ENCODE assay signal across 27 cellular contexts in the genomic region with DNA sequence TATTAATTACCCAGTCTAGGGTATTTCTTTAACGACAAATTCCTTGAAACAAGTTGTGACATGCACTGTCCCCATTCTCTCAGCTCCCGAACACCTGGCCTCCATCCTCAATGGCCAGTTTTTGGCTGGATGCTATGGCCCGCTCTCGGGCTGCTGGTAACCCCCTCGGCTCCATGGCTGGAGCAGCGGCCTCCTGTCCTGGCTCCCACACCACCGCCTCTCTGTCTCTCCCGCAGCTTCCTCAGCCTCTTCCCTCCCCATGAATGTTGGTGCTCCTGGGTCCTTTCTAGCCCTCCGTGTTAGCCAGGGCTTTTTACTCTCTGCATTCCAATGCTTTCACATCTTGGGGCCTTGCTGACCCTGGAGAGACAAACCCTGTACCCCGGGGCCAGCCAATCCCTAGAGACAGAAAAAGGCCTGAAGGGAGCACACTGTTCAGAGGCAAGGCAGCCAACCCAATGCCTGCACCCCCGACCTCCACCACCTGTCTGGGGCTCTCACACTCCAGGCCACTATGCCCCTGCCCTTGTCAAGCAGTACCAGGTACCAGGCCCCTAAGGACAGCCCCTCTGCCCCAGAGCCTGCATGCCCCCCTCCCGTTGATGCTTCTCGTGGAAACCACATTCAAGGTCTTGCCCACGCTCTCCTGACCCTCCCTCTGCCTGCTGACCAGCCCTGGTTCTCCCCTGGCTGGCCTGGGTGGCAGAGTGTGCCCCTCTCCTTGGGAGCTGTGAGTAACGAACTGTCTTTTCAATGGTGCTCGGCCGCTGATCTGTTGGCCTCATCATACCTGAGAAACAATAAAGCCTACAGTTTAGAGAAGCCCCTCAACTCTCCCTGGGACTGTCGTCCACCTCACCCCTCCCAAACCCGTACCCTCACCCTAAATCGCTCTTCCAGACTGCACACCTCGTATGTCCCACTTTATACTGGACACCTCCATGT.
DNase-seq lines count a peak whose midpoint lies in the region; ATAC-seq and TF ChIP-seq lines count a peak whose summit lies in the region.
"Had no signal": no experiment of that assay in that cellular context is flagged by ENCODE, and none has a peak within 500 bp of the region (broad histone marks: within the 10 kb centered on the region; RNA-seq: fewer than 3 reads in every experiment).

No MANE protein-coding gene starts in this region.

- H3K27ac ChIP-seq in CD4-positive, alpha-beta memory T cell (ENCODE audit: low read depth, low read length) = no peak overlapping the region
- H3K27ac ChIP-seq in GM23338 (ENCODE audit: low read depth) = no peak overlapping the region
- H3K27ac ChIP-seq: left lung, psoas muscle, upper lobe of left lung had no signal

- no peak overlapping the region for H2AFZ ChIP-seq in GM23338

- TF ChIP-seq CTCF in GM23338 (conservative IDR thresholded peaks at IDR 0.05; ENCODE audit: low read depth in 2 of 2) = no peak

- no peaks in the 10 kb centered on the region for H4K20me1 ChIP-seq in GM23338 (replicated peaks; ENCODE audit: insufficient read depth)

- H3K36me3 Mint-ChIP-seq in activated T-cell treated with anti-CD3 and anti-CD28 coated beads, Interleukin-2, amount 50 U/mL, for 24 hours (ENCODE audit: low read depth) = no peaks in the 10 kb centered on the region
- H3K36me3 Mint-ChIP-seq in activated T-cell treated with anti-CD3 and anti-CD28 coated beads, Interleukin-2, amount 50 U/mL, for 72 hours (ENCODE audit: insufficient read depth in 2 of 2) = peaks cover 4 to 5% of the 10 kb centered on the region in 2 donors
- no peaks in the 10 kb centered on the region for H3K36me3 Mint-ChIP-seq in CD4-positive, alpha-beta memory T cell
- no peaks in the 10 kb centered on the region for H3K36me3 Mint-ChIP-seq in activated T-helper 1 cell treated with anti-CD3 and anti-CD28 coated beads, Interleukin-12 subunit alpha, Interleukin-12 subunit beta, Interleukin-2, Interleukin-4 antibody, amounts not matched to agents 30 ng/mL and 10 ng/mL and 1 ng/mL, durations not matched to agents 14 hours and 24 hours and 36 hours (ENCODE audit: low read depth)
- no peaks in the 10 kb centered on the region for H3K36me3 Mint-ChIP-seq in naive thymus-derived CD8-positive, alpha-beta T cell
- H3K36me3 Mint-ChIP-seq in GM23338 (ENCODE audit: low read depth) = no peaks in the 10 kb centered on the region

- H3K27ac Mint-ChIP-seq in activated T-cell treated with anti-CD3 and anti-CD28 coated beads, Interleukin-2, amount 50 U/mL, for 24 hours = peak overlapping the region; percentile 19
- H3K27ac Mint-ChIP-seq in activated T-cell treated with anti-CD3 and anti-CD28 coated beads, Interleukin-2, amount 50 U/mL, for 72 hours = no peak overlapping the region
- H3K27ac Mint-ChIP-seq in CD4-positive, alpha-beta memory T cell = peak overlapping the region in 4 of 7 donors; percentile 31 to 87 (median 42)
- H3K27ac Mint-ChIP-seq in activated T-helper 1 cell treated with anti-CD3 and anti-CD28 coated beads, Interleukin-12 subunit alpha, Interleukin-12 subunit beta, Interleukin-2, Interleukin-4 antibody, amounts not matched to agents 30 ng/mL and 10 ng/mL and 1 ng/mL, durations not matched to agents 14 hours and 24 hours and 36 hours = peak overlapping the region; percentile 8
- peak overlapping the region in 9 of 10 donors; percentile 41 to 88 (median 67) for H3K27ac Mint-ChIP-seq in naive thymus-derived CD8-positive, alpha-beta T cell
- H3K27ac Mint-ChIP-seq in GM23338 = no peak overlapping the region
- H3K27ac Mint-ChIP-seq: B cell, endodermal cell had no signal

- no peaks in the 10 kb centered on the region for H3K9me3 ChIP-seq in CD4-positive, alpha-beta memory T cell (ENCODE audit: control insufficient read depth in 1 of 2, low read length in 2 of 2)
- H3K9me3 ChIP-seq: left lung, psoas muscle, upper lobe of left lung had no signal

- H3F3A ChIP-seq in GM23338 (replicated peaks; ENCODE audit: low read depth) = no peaks in the 10 kb centered on the region

- CTCF ChIA-PET in CD4-positive, alpha-beta memory T cell (lab: Charles Lee; ENCODE audit: partially characterized antibody) = interaction anchor here (1.5 to 14.1 kb wide), 2 partner anchors 42 to 124 kb away, joined by 11 to 315 read pairs; no protein-coding TSS in a partner anchor

- DNase-seq in activated T-cell treated with anti-CD3 and anti-CD28 coated beads, Interleukin-2, amount 50 U/mL, for 24 hours = peak; percentile 25
- no peak for DNase-seq in activated T-cell treated with anti-CD3 and anti-CD28 coated beads, Interleukin-2, amount 50 U/mL, for 72 hours
- DNase-seq in CD4-positive, alpha-beta memory T cell = no peak
- DNase-seq in activated T-helper 1 cell treated with anti-CD3 and anti-CD28 coated beads, Interleukin-12 subunit alpha, Interleukin-12 subunit beta, Interleukin-2, Interleukin-4 antibody, amounts not matched to agents 30 ng/mL and 10 ng/mL and 1 ng/mL, durations not matched to agents 14 hours and 24 hours and 36 hours (ENCODE audit: low spot score) = no peak
- peak in 1 of 10 donors; percentile 52 for DNase-seq in naive thymus-derived CD8-positive, alpha-beta T cell
- no peak for DNase-seq in GM23338 (ENCODE audit: low spot score)
- DNase-seq: ACHN; activated T-cell treated with anti-CD3 and anti-CD28 coated beads for 4 hours; dermis blood vessel endothelial cell; DMS53; endodermal cell; H7; left lung; mesenchymal stem cell; NCI-H146; NCI-H2107; NCI-H446 treated with DMSO at 0.1 percent for 48 hours; psoas muscle; SIG-M5; stimulated activated CD8-positive, alpha-beta memory T cell treated with anti-CD3 and anti-CD28 coated beads, Interleukin-4, amount 100 ng/mL, for 48 hours; SW 1271; T1000 had no signal

- H3K79me2 ChIP-seq in GM23338 (replicated peaks; ENCODE audit: insufficient read depth) = no peaks in the 10 kb centered on the region

- peaks cover 43% of the 10 kb centered on the region for H3K4me1 Mint-ChIP-seq in activated T-cell treated with anti-CD3 and anti-CD28 coated beads, Interleukin-2, amount 50 U/mL, for 24 hours (ENCODE audit: low read depth)
- H3K4me1 Mint-ChIP-seq in activated T-cell treated with anti-CD3 and anti-CD28 coated beads, Interleukin-2, amount 50 U/mL, for 72 hours (ENCODE audit: low read depth) = peaks cover 56% of the 10 kb centered on the region
- H3K4me1 Mint-ChIP-seq in CD4-positive, alpha-beta memory T cell = peaks cover 0 to 17% (median 2%) of the 10 kb centered on the region in 4 donors
- peaks cover 12% of the 10 kb centered on the region for H3K4me1 Mint-ChIP-seq in activated T-helper 1 cell treated with anti-CD3 and anti-CD28 coated beads, Interleukin-12 subunit alpha, Interleukin-12 subunit beta, Interleukin-2, Interleukin-4 antibody, amounts not matched to agents 30 ng/mL and 10 ng/mL and 1 ng/mL, durations not matched to agents 14 hours and 24 hours and 36 hours (ENCODE audit: low read depth)
- H3K4me1 Mint-ChIP-seq in naive thymus-derived CD8-positive, alpha-beta T cell = peaks cover 17 to 51% (median 24%) of the 10 kb centered on the region in 4 donors
- peaks cover 6% of the 10 kb centered on the region for H3K4me1 Mint-ChIP-seq in GM23338
- H3K4me1 Mint-ChIP-seq: B cell, endodermal cell had no signal

- H3K4me3 ChIP-seq in CD4-positive, alpha-beta memory T cell (ENCODE audit: low read length in 2 of 2) = no peak overlapping the region
- H3K4me3 ChIP-seq in GM23338 = no peak overlapping the region
- H3K4me3 ChIP-seq: left lung, psoas muscle, upper lobe of left lung had no signal

- H3K9me3 Mint-ChIP-seq in activated T-cell treated with anti-CD3 and anti-CD28 coated beads, Interleukin-2, amount 50 U/mL, for 24 hours = no peaks in the 10 kb centered on the region
- no peaks in the 10 kb centered on the region for H3K9me3 Mint-ChIP-seq in activated T-cell treated with anti-CD3 and anti-CD28 coated beads, Interleukin-2, amount 50 U/mL, for 72 hours
- H3K9me3 Mint-ChIP-seq in CD4-positive, alpha-beta memory T cell = peaks cover 0 to 2% (median 0%) of the 10 kb centered on the region in 8 donors
- no peaks in the 10 kb centered on the region for H3K9me3 Mint-ChIP-seq in activated T-helper 1 cell treated with anti-CD3 and anti-CD28 coated beads, Interleukin-12 subunit alpha, Interleukin-12 subunit beta, Interleukin-2, Interleukin-4 antibody, amounts not matched to agents 30 ng/mL and 10 ng/mL and 1 ng/mL, durations not matched to agents 14 hours and 24 hours and 36 hours
- no peaks in the 10 kb centered on the region for H3K9me3 Mint-ChIP-seq in naive thymus-derived CD8-positive, alpha-beta T cell
- no peaks in the 10 kb centered on the region for H3K9me3 Mint-ChIP-seq in GM23338
- H3K9me3 Mint-ChIP-seq: endodermal cell had no signal

- no peaks in the 10 kb centered on the region for H3K4me1 ChIP-seq in CD4-positive, alpha-beta memory T cell (ENCODE audit: insufficient read depth, low read length)
- no peaks in the 10 kb centered on the region for H3K4me1 ChIP-seq in GM23338 (ENCODE audit: insufficient read depth)
- H3K4me1 ChIP-seq: left lung, psoas muscle, upper lobe of left lung had no signal

- no peaks in the 10 kb centered on the region for H3K27me3 Mint-ChIP-seq in activated T-cell treated with anti-CD3 and anti-CD28 coated beads, Interleukin-2, amount 50 U/mL, for 24 hours
- H3K27me3 Mint-ChIP-seq in activated T-cell treated with anti-CD3 and anti-CD28 coated beads, Interleukin-2, amount 50 U/mL, for 72 hours (ENCODE audit: low read depth) = no peaks in the 10 kb centered on the region
- H3K27me3 Mint-ChIP-seq in CD4-positive, alpha-beta memory T cell = no peaks in the 10 kb centered on the region
- peaks cover 9% of the 10 kb centered on the region for H3K27me3 Mint-ChIP-seq in activated T-helper 1 cell treated with anti-CD3 and anti-CD28 coated beads, Interleukin-12 subunit alpha, Interleukin-12 subunit beta, Interleukin-2, Interleukin-4 antibody, amounts not matched to agents 30 ng/mL and 10 ng/mL and 1 ng/mL, durations not matched to agents 14 hours and 24 hours and 36 hours (ENCODE audit: insufficient read depth)
- H3K27me3 Mint-ChIP-seq in naive thymus-derived CD8-positive, alpha-beta T cell = no peaks in the 10 kb centered on the region
- peaks cover 3% of the 10 kb centered on the region for H3K27me3 Mint-ChIP-seq in GM23338 (ENCODE audit: insufficient read depth, low read depth, poor library complexity)
- H3K27me3 Mint-ChIP-seq: B cell had no signal

- peaks cover 5% of the 10 kb centered on the region; the same call in 1 of the 2 replicates for H3K9me2 ChIP-seq in GM23338 (ENCODE audit: insufficient read depth)

- H3K4me2 ChIP-seq in GM23338 = no peak overlapping the region

- intact Hi-C loops in CD4-positive, alpha-beta memory T cell (cut with micrococcal nuclease) = no loop called here
- intact Hi-C loops in activated T-helper 1 cell treated with anti-CD3 and anti-CD28 coated beads, Interleukin-12 subunit alpha, Interleukin-12 subunit beta, Interleukin-2, Interleukin-4 antibody, amounts not matched to agents 30 ng/mL and 10 ng/mL and 1 ng/mL, durations not matched to agents 14 hours and 24 hours and 36 hours (cut with micrococcal nuclease) = no loop called here

- H3K27me3 ChIP-seq in CD4-positive, alpha-beta memory T cell (ENCODE audit: insufficient read depth, low read length) = no peaks in the 10 kb centered on the region
- no peaks in the 10 kb centered on the region for H3K27me3 ChIP-seq in GM23338 (ENCODE audit: insufficient read depth)
- H3K27me3 ChIP-seq: left lung, upper lobe of left lung had no signal

- no peak overlapping the region for H3K4me3 Mint-ChIP-seq in activated T-cell treated with anti-CD3 and anti-CD28 coated beads, Interleukin-2, amount 50 U/mL, for 24 hours
- H3K4me3 Mint-ChIP-seq in activated T-cell treated with anti-CD3 and anti-CD28 coated beads, Interleukin-2, amount 50 U/mL, for 72 hours = no peak overlapping the region
- H3K4me3 Mint-ChIP-seq in CD4-positive, alpha-beta memory T cell = no peak overlapping the region
- H3K4me3 Mint-ChIP-seq in activated T-helper 1 cell treated with anti-CD3 and anti-CD28 coated beads, Interleukin-12 subunit alpha, Interleukin-12 subunit beta, Interleukin-2, Interleukin-4 antibody, amounts not matched to agents 30 ng/mL and 10 ng/mL and 1 ng/mL, durations not matched to agents 14 hours and 24 hours and 36 hours = no peak overlapping the region
- H3K4me3 Mint-ChIP-seq in naive thymus-derived CD8-positive, alpha-beta T cell = no peak overlapping the region
- no peak overlapping the region for H3K4me3 Mint-ChIP-seq in GM23338
- H3K4me3 Mint-ChIP-seq: B cell, endodermal cell had no signal

- POLR2A ChIA-PET in CD4-positive, alpha-beta memory T cell (lab: Charles Lee; ENCODE audit: partially characterized antibody) = interaction anchor here (0.9 to 1.4 kb wide), 2 partner anchors 19 to 41 kb away, joined by 3 to 6 read pairs; no protein-coding TSS in a partner anchor
- POLR2A ChIA-PET in naive thymus-derived CD8-positive, alpha-beta T cell (lab: Charles Lee) = interaction anchor here (1.0 to 1.5 kb wide), 4 partner anchors 17 to 26 kb away, joined by 3 to 5 read pairs (median 4); no protein-coding TSS in a partner anchor

- no peak for ATAC-seq in activated T-cell treated with anti-CD3 and anti-CD28 coated beads, Interleukin-2, amount 50 U/mL, for 72 hours (replicated peaks in 1 of 2)
- no peak for ATAC-seq in naive thymus-derived CD8-positive, alpha-beta T cell
- ATAC-seq in HG03045 (IDR thresholded peaks at IDR 0.05; ENCODE audit: unreplicated experiment) (no peak), HG03457 (IDR thresholded peaks at IDR 0.05; ENCODE audit: unreplicated experiment) (no peak), GM23338 (no peak)
- ATAC-seq: left lung, sciatic nerve had no signal

- no peaks in the 10 kb centered on the region for H3K36me3 ChIP-seq in CD4-positive, alpha-beta memory T cell (ENCODE audit: insufficient read depth, low read length)
- H3K36me3 ChIP-seq in GM23338 (ENCODE audit: insufficient read depth) = no peaks in the 10 kb centered on the region
- H3K36me3 ChIP-seq: left lung, upper lobe of left lung had no signal

Comparison
In these comparisons a context has a peak if more than half of its experiments do, and no peak if none do; other contexts are left out.
1. H3K27ac Mint-ChIP-seq: peak in activated T-cell treated with anti-CD3 and anti-CD28 coated beads, Interleukin-2, amount 50 U/mL, for 24 hours (single experiment), CD4-positive, alpha-beta memory T cell (4 of 7), activated T-helper 1 cell treated with anti-CD3 and anti-CD28 coated beads, Interleukin-12 subunit alpha, Interleukin-12 subunit beta, Interleukin-2, Interleukin-4 antibody, amounts not matched to agents 30 ng/mL and 10 ng/mL and 1 ng/mL, durations not matched to agents 14 hours and 24 hours and 36 hours (single experiment) and naive thymus-derived CD8-positive, alpha-beta T cell (9 of 10); none in activated T-cell treated with anti-CD3 and anti-CD28 coated beads, Interleukin-2, amount 50 U/mL, for 72 hours (single experiment) and GM23338 (single experiment).